Comparison of ENCODE assay signal across 29 cellular contexts in genomic region chr2:117019357-117019756, GRCh38.
"Had no signal": no experiment of that assay in that cellular context is flagged by ENCODE, and none has a peak within 500 bp of the region (broad histone marks: within the 10 kb centered on the region; RNA-seq: fewer than 3 reads in every experiment).

No MANE protein-coding gene starts in this region.

- H3K9me3 Mint-ChIP-seq: dendritic cell treated with granulocyte-macrophage colony-stimulating factor and Interleukin-4, amounts not matched to agents 40 ng/mL and 50 ng/mL, for 4 days; endodermal cell had no signal

- FAIRE-seq: colon, endometrium, endothelial cell of umbilical vein, frontal cortex had no signal

- H3K4me3 Mint-ChIP-seq: dendritic cell treated with granulocyte-macrophage colony-stimulating factor and Interleukin-4, amounts not matched to agents 40 ng/mL and 50 ng/mL, for 4 days; effector memory CD8-positive, alpha-beta T cell; endodermal cell had no signal

- H3K4me3 ChIP-seq: colonic mucosa, coronary artery, dorsolateral prefrontal cortex, esophagus muscularis mucosa, esophagus squamous epithelium, gastrocnemius medialis, gastroesophageal sphincter, heart left ventricle, heart right ventricle had no signal

- H3K27me3 ChIP-seq: colonic mucosa, dorsolateral prefrontal cortex, esophagus muscularis mucosa, esophagus squamous epithelium, foreskin keratinocyte, gastrocnemius medialis, gastroesophageal sphincter, heart left ventricle, heart right ventricle had no signal

- H3K4me1 Mint-ChIP-seq: endodermal cell had no signal

- H3K27ac ChIP-seq: colonic mucosa, coronary artery, dorsolateral prefrontal cortex, epithelial cell of prostate, esophagus muscularis mucosa, esophagus squamous epithelium, foreskin keratinocyte, gastrocnemius medialis, gastroesophageal sphincter, heart left ventricle, heart right ventricle had no signal

- H3K4me1 ChIP-seq: colonic mucosa, esophagus muscularis mucosa, esophagus squamous epithelium, gastrocnemius medialis, gastroesophageal sphincter, heart left ventricle, heart right ventricle had no signal

- ATAC-seq: effector memory CD8-positive, alpha-beta T cell; esophagus mucosa; foreskin keratinocyte; gastrocnemius medialis; gastroesophageal sphincter; heart left ventricle; heart right ventricle had no signal

- DNase-seq: colonic mucosa; cortex of kidney; dermis blood vessel endothelial cell; dorsolateral prefrontal cortex; effector CD4-positive, alpha-beta T cell; effector CD8-positive, alpha-beta T cell; effector memory CD4-positive, alpha-beta T cell; effector memory CD8-positive, alpha-beta T cell; endodermal cell; erythroblast; esophagus squamous epithelium; foreskin fibroblast; foreskin keratinocyte; foreskin melanocyte; gastrocnemius medialis; glutamatergic neuron; head of caudate nucleus; heart left ventricle; heart right ventricle had no signal

- H3K27ac Mint-ChIP-seq: dendritic cell treated with granulocyte-macrophage colony-stimulating factor and Interleukin-4, amounts not matched to agents 40 ng/mL and 50 ng/mL, for 4 days; effector memory CD8-positive, alpha-beta T cell; endodermal cell had no signal

- H3K9me3 ChIP-seq: colonic mucosa, esophagus muscularis mucosa, esophagus squamous epithelium, gastrocnemius medialis, gastroesophageal sphincter, heart left ventricle had no signal

- H3K36me3 ChIP-seq: colonic mucosa, esophagus muscularis mucosa, esophagus squamous epithelium, gastrocnemius medialis, gastroesophageal sphincter, heart left ventricle, heart right ventricle had no signal

- H3K27me3 Mint-ChIP-seq: dendritic cell treated with granulocyte-macrophage colony-stimulating factor and Interleukin-4, amounts not matched to agents 40 ng/mL and 50 ng/mL, for 4 days; effector memory CD8-positive, alpha-beta T cell had no signal
